ENCODE assay signal across 9 cellular contexts in genomic region chr18:58402247-58402646, GRCh38.
A peak's percentile ranks its signal among the peaks of the same experiment; 100 is the strongest.
DNase-seq lines count a peak whose midpoint lies in the region; ATAC-seq and TF ChIP-seq lines count a peak whose summit lies in the region.
"Had no signal": no experiment of that assay in that cellular context is flagged by ENCODE, and none has a peak within 500 bp of the region (broad histone marks: within the 10 kb centered on the region; RNA-seq: fewer than 3 reads in every experiment).

No MANE protein-coding gene starts in this region.

- peak overlapping the region; percentile 47 for H3K4me2 ChIP-seq in mammary epithelial cell (ENCODE audit: insufficient read depth, low read depth, low read length)

- no peak overlapping the region for H3K27ac ChIP-seq in mammary epithelial cell (ENCODE audit: insufficient read depth, low read depth, low read length)
- H3K27ac ChIP-seq: parathyroid adenoma had no signal

- TF ChIP-seq CTCF in mammary epithelial cell (conservative IDR thresholded peaks at IDR 0.05 in 1 of 2, IDR thresholded peaks at IDR 0.05 in 1 of 2; ENCODE audit: extremely low read depth in 1 of 2, insufficient read depth in 1 of 2, low read depth in 1 of 2, low read length in 2 of 2) = no peak
- no peak for TF ChIP-seq CTCF in mesothelial cell of epicardium (IDR thresholded peaks at IDR 0.05; ENCODE audit: unreplicated experiment)

- H3K36me3 Mint-ChIP-seq in mesothelial cell of epicardium = peaks cover 17% of the 10 kb centered on the region

- no peak for ATAC-seq in HG02840 (IDR thresholded peaks at IDR 0.05; ENCODE audit: low FRiP score, unreplicated experiment)
- ATAC-seq in HG02763 (IDR thresholded peaks at IDR 0.05; ENCODE audit: unreplicated experiment) = no peak

- no TSS peak for BruUV-seq in mammary epithelial cell (replicated peaks; lab: Mats Ljungman, UMichigan)

- intact Hi-C loops in mammary epithelial cell (cut with micrococcal nuclease) = no loop called here
- intact Hi-C loops in posterior cingulate gyrus (cut with DNase I) = loop anchor here (10.0 kb wide), 1 partner anchor 93 kb away; no protein-coding TSS in a partner anchor

- peaks cover 34% of the 10 kb centered on the region for H3K4me1 Mint-ChIP-seq in mesothelial cell of epicardium

- H3K4me3 ChIP-seq in mammary epithelial cell (replicated peaks in 1 of 3; ENCODE audit: insufficient read depth in 1 of 3, low read depth in 2 of 3, low read length in 3 of 3) = no peak overlapping the region

- dilution Hi-C loops in mammary epithelial cell (cut with HindIII; ENCODE audit: low sequenced_read_pairs) = no loop called here

- H3K27me3 ChIP-seq in mammary epithelial cell (ENCODE audit: insufficient read depth, low read length) = no peaks in the 10 kb centered on the region

- peaks cover 8% of the 10 kb centered on the region for H3K4me1 ChIP-seq in mammary epithelial cell (ENCODE audit: insufficient read depth, low read length)
- H3K4me1 ChIP-seq: parathyroid adenoma had no signal

- no peaks in the 10 kb centered on the region for H4K20me1 ChIP-seq in mammary epithelial cell (ENCODE audit: insufficient read depth, low read length)

- in situ Hi-C loops in Caki2 (cut with HindIII; ENCODE audit: low pct_unique_long_range_greater_than_20kb, low sequenced_read_pairs) (no loop called here), mammary epithelial cell (cut with MboI; ENCODE audit: low sequenced_read_pairs in 2 of 2) (loop anchor here in 1 of 2 donors (10.0 kb wide), 1 partner anchor 363 kb away; no protein-coding TSS in a partner anchor)

- H3K4me3 Mint-ChIP-seq in mesothelial cell of epicardium = no peak overlapping the region

- peaks cover 3% of the 10 kb centered on the region for H3K79me2 ChIP-seq in mammary epithelial cell (ENCODE audit: insufficient read depth, low read length)
- H3K79me2 ChIP-seq: parathyroid adenoma had no signal

- H3K9me3 Mint-ChIP-seq in mesothelial cell of epicardium = no peaks in the 10 kb centered on the region

- H3K27me3 Mint-ChIP-seq in mesothelial cell of epicardium (ENCODE audit: low read depth) = peaks cover 61% of the 10 kb centered on the region

- peak overlapping the region; percentile 77 for H3K27ac Mint-ChIP-seq in mesothelial cell of epicardium

- no peak overlapping the region for H3K9ac ChIP-seq in mammary epithelial cell (ENCODE audit: insufficient read depth, low read length)
- H3K9ac ChIP-seq: parathyroid adenoma had no signal

- no peak overlapping the region for H2AFZ ChIP-seq in mammary epithelial cell (ENCODE audit: low read depth, low read length)
- H2AFZ ChIP-seq: parathyroid adenoma had no signal

- peaks cover 4% of the 10 kb centered on the region for H3K36me3 ChIP-seq in mammary epithelial cell (ENCODE audit: insufficient read depth, low read length)

- CTCF ChIA-PET in mammary epithelial cell (lab: Charles Lee; ENCODE audit: low non-redundant PET) = no interaction called here

- 12% methylated on average over 9 of the region's 9 CpGs for WGBS in mammary epithelial cell (ENCODE audit: low coverage, missing lambda C conversion rate)

- H3K9me3 ChIP-seq in mammary epithelial cell (replicated peaks; ENCODE audit: insufficient read depth, low read length) = no peaks in the 10 kb centered on the region

- DNase-seq in Caki2 (ENCODE audit: low read depth) (peak; percentile 5), NCI-H2171 (lab: John Stamatoyannopoulos, UW) (peak; percentile 29), mammary epithelial cell (peak; percentile 65), mesothelial cell of epicardium (ENCODE audit: low spot score in 2 of 2, unreplicated experiment in 2 of 2) (peak; percentile 34 to 62), posterior cingulate gyrus (no peak), T-helper 1 cell (no peak)

Comparison
In these comparisons a context has a peak if more than half of its experiments do, and no peak if none do; other contexts are left out.
1. DNase-seq: peak in Caki2 (single experiment), NCI-H2171 (single experiment), mammary epithelial cell (single experiment) and mesothelial cell of epicardium (2 of 2); none in posterior cingulate gyrus (0 of 10) and T-helper 1 cell (0 of 5).